5 cellular contexts compared by ENCODE assay signal in genomic region chr16:29124162-29124561, GRCh38.
DNase-seq lines count a peak whose midpoint lies in the region; ATAC-seq and TF ChIP-seq lines count a peak whose summit lies in the region.
"Not testable (repeated sequence)": the region's sequence is repeated elsewhere in the genome, so short reads cannot be mapped to it uniquely, and the experiment has no call there.

No MANE protein-coding gene starts in this region.

- not testable (repeated sequence) for H3K4me3 ChIP-seq in CD8-positive, alpha-beta T cell (ENCODE audit: low read depth, low read length)

- not testable (repeated sequence) for H3K9me3 Mint-ChIP-seq in CD8-positive, alpha-beta T cell; activated T-cell treated with anti-CD3 and anti-CD28 coated beads, Interleukin-2, amount 50 U/mL, for 72 hours; immature natural killer cell; natural killer cell

- not testable (repeated sequence) for ATAC-seq in CD8-positive, alpha-beta T cell; activated T-cell treated with anti-CD3 and anti-CD28 coated beads, Interleukin-2, amount 50 U/mL, for 72 hours (replicated peaks in 1 of 2); natural killer cell

- H3K4me1 Mint-ChIP-seq in CD8-positive, alpha-beta T cell (ENCODE audit: low read depth) = peaks cover 14% of the 10 kb centered on the region
- peaks cover 18% of the 10 kb centered on the region for H3K4me1 Mint-ChIP-seq in activated T-cell treated with anti-CD3 and anti-CD28 coated beads, Interleukin-2, amount 50 U/mL, for 72 hours (ENCODE audit: low read depth)
- H3K4me1 Mint-ChIP-seq in immature natural killer cell (peaks cover 41 to 69% of the 10 kb centered on the region in 2 donors), natural killer cell (peaks cover 33 to 41% of the 10 kb centered on the region in 2 donors)

- POLR2A ChIA-PET in CD8-positive, alpha-beta T cell (lab: Charles Lee) = not testable (repeated sequence)

- H3K9me3 ChIP-seq in CD8-positive, alpha-beta T cell (ENCODE audit: low read length) = not testable (repeated sequence)

- not testable (repeated sequence) for H3K4me1 ChIP-seq in CD8-positive, alpha-beta T cell (ENCODE audit: insufficient read depth, low read length)

- CTCF ChIA-PET in CD8-positive, alpha-beta T cell (lab: Charles Lee) = interaction anchor here (1.9 kb wide), 1 partner anchor 9 kb away, joined by 4 read pairs; no protein-coding TSS in a partner anchor

- peaks cover 23% of the 10 kb centered on the region for H3K36me3 Mint-ChIP-seq in CD8-positive, alpha-beta T cell
- not testable (repeated sequence) for H3K36me3 Mint-ChIP-seq in activated T-cell treated with anti-CD3 and anti-CD28 coated beads, Interleukin-2, amount 50 U/mL, for 72 hours (ENCODE audit: insufficient read depth in 2 of 2); natural killer cell
- peaks cover 7 to 31% (median 8%) of the 10 kb centered on the region in 3 donors for H3K36me3 Mint-ChIP-seq in immature natural killer cell

- H3K27ac Mint-ChIP-seq in CD8-positive, alpha-beta T cell = peak overlapping the region; percentile 5
- H3K27ac Mint-ChIP-seq in activated T-cell treated with anti-CD3 and anti-CD28 coated beads, Interleukin-2, amount 50 U/mL, for 72 hours = peak overlapping the region; percentile 38
- H3K27ac Mint-ChIP-seq in immature natural killer cell = peak overlapping the region in 5 of 6 donors; percentile 52 to 96 (median 85)
- peak overlapping the region; percentile 22 to 85 for H3K27ac Mint-ChIP-seq in natural killer cell

- not testable (repeated sequence) for TF ChIP-seq CTCF in CD8-positive, alpha-beta T cell (IDR thresholded peaks at IDR 0.05); natural killer cell (IDR thresholded peaks at IDR 0.05)

- intact Hi-C loops in CD8-positive, alpha-beta T cell (cut with DNase I, micrococcal nuclease); natural killer cell (cut with micrococcal nuclease): not testable (repeated sequence)

- not testable (repeated sequence) for H3K27ac ChIP-seq in CD8-positive, alpha-beta T cell (ENCODE audit: low read depth, low read length)

- H3K27me3 ChIP-seq in CD8-positive, alpha-beta T cell (ENCODE audit: insufficient read depth, low read length) = not testable (repeated sequence)

- not testable (repeated sequence) for H3K4me3 Mint-ChIP-seq in CD8-positive, alpha-beta T cell; activated T-cell treated with anti-CD3 and anti-CD28 coated beads, Interleukin-2, amount 50 U/mL, for 72 hours; immature natural killer cell
- peak overlapping the region; percentile 1 for H3K4me3 Mint-ChIP-seq in natural killer cell

- DNase-seq in CD8-positive, alpha-beta T cell; activated T-cell treated with anti-CD3 and anti-CD28 coated beads, Interleukin-2, amount 50 U/mL, for 72 hours; immature natural killer cell; natural killer cell: not testable (repeated sequence)
- peak; percentile 0 for DNase-seq in ecto neural progenitor cell (ENCODE audit: low spot score)

- not testable (repeated sequence) for H3K36me3 ChIP-seq in CD8-positive, alpha-beta T cell (ENCODE audit: insufficient read depth, low read length)

- H3K27me3 Mint-ChIP-seq in CD8-positive, alpha-beta T cell (ENCODE audit: low read depth); activated T-cell treated with anti-CD3 and anti-CD28 coated beads, Interleukin-2, amount 50 U/mL, for 72 hours (ENCODE audit: low read depth); natural killer cell (ENCODE audit: low read depth in 2 of 2): not testable (repeated sequence)
- H3K27me3 Mint-ChIP-seq in immature natural killer cell (ENCODE audit: low read depth in 3 of 3) = peaks cover 5 to 18% (median 8%) of the 10 kb centered on the region in 3 donors

Comparison
In these comparisons a context has a peak if more than half of its experiments do, and no peak if none do; other contexts are left out.
1. H3K27ac Mint-ChIP-seq: peak in every context shown above with its lines; median percentile 85 in immature natural killer cell; 54 in natural killer cell; 38 in activated T-cell treated with anti-CD3 and anti-CD28 coated beads, Interleukin-2, amount 50 U/mL, for 72 hours; 5 in CD8-positive, alpha-beta T cell.